Comparison of ENCODE assay signal across 21 cellular contexts in genomic region chr7:105788816-105789349, GRCh38.
"Had no signal": no experiment of that assay in that cellular context is flagged by ENCODE, and none has a peak within 500 bp of the region (broad histone marks: within the 10 kb centered on the region; RNA-seq: fewer than 3 reads in every experiment).

No MANE protein-coding gene starts in this region.

- H3K27me3 ChIP-seq: gastrocnemius medialis, neutrophil, pancreas, right lobe of liver, stomach, thyroid gland had no signal

- DNase-seq: cortex of kidney; effector memory CD8-positive, alpha-beta T cell; erythroblast; gastrocnemius medialis; head of caudate nucleus; left ventricle myocardium superior; lower lobe of right lung; naive thymus-derived CD8-positive, alpha-beta T cell; pancreas; retina; small intestine; stimulated activated CD4-positive, alpha-beta T cell treated with anti-CD3 and anti-CD28 coated beads, Interleukin-15, amount 100 ng/mL, for 24 hours; stimulated activated CD4-positive, alpha-beta T cell treated with anti-CD3 and anti-CD28 coated beads, Interleukin-2, amount 100 ng/mL, for 48 hours; stimulated activated naive CD4-positive, alpha-beta T cell treated with Interleukin-2 at 50 U/mL for 16 hours; stomach; thyroid gland had no signal

- H3K36me3 ChIP-seq: gastrocnemius medialis, pancreas, right lobe of liver, thyroid gland had no signal

- FAIRE-seq: endometrium, pancreas, small intestine had no signal

- H3K27ac ChIP-seq: gastrocnemius medialis, lower lobe of right lung, neutrophil, pancreas, right lobe of liver, stomach, thyroid gland had no signal

- H3K4me3 ChIP-seq: gastrocnemius medialis, lower lobe of right lung, pancreas, right lobe of liver, stomach, thyroid gland had no signal

- H3K27ac Mint-ChIP-seq: type B pancreatic cell had no signal

- H3K4me3 Mint-ChIP-seq: effector memory CD8-positive, alpha-beta T cell; naive thymus-derived CD8-positive, alpha-beta T cell; neural crest cell; type B pancreatic cell had no signal

- ATAC-seq: effector memory CD8-positive, alpha-beta T cell; gastrocnemius medialis; left ventricle myocardium superior; lower lobe of right lung; naive thymus-derived CD8-positive, alpha-beta T cell; pancreas; right lobe of liver had no signal

- H3K27me3 Mint-ChIP-seq: effector memory CD8-positive, alpha-beta T cell; naive thymus-derived CD8-positive, alpha-beta T cell; type B pancreatic cell had no signal

- H3K9me3 Mint-ChIP-seq: effector memory CD8-positive, alpha-beta T cell; naive thymus-derived CD8-positive, alpha-beta T cell; neural crest cell; type B pancreatic cell had no signal

- H3K4me1 ChIP-seq: gastrocnemius medialis, lower lobe of right lung, pancreas, right lobe of liver, stomach, thyroid gland had no signal
